9 cellular contexts compared by ENCODE assay signal in genomic region chr1:8314346-8315280, GRCh38. TPM values are rescaled to one million over a fixed set of nuclear protein-coding genes. Genes with fewer than 3 reads are reported as not detected.
A peak's percentile ranks its signal among the peaks of the same experiment; 100 is the strongest.
DNase-seq lines count a peak whose midpoint lies in the region; ATAC-seq, FAIRE-seq and TF ChIP-seq lines count a peak whose summit lies in the region.
"Had no signal": no experiment of that assay in that cellular context is flagged by ENCODE, and none has a peak within 500 bp of the region (broad histone marks: within the 10 kb centered on the region; RNA-seq: fewer than 3 reads in every experiment).

No MANE protein-coding gene starts in this region.

- no peak for ATAC-seq in HG03442 (IDR thresholded peaks at IDR 0.05; ENCODE audit: unreplicated experiment)

- TF ChIP-seq CTCF in lower leg skin (IDR thresholded peaks at IDR 0.05), result peak in 1 of 3 donors; percentile 49

- intact Hi-C loops in lower leg skin (cut with DNase I; ENCODE audit: low total_unique reads), result loop anchor here (5.0 to 10.0 kb wide), 3 partner anchors 70 to 337 kb away; no protein-coding TSS in a partner anchor

- no peak overlapping the region for H3K4me3 ChIP-seq in lower leg skin (ENCODE audit: low read depth, poor library complexity, severe bottlenecking)
- H3K4me3 ChIP-seq: skin epidermis had no signal

- whole genome bisulfite sequencing in lower leg skin, 2 donors, result 34 to 42% methylated on average over 21 of the region's 21 CpGs

- DNase-seq in A172 (ENCODE audit: low spot score) (peak; percentile 66), GM12892 (ENCODE audit: insufficient read length) (peak; percentile 48), NCI-H2171 treated with DMSO at 0.1 percent for 48 hours (lab: John Stamatoyannopoulos, UW) (peak; percentile 75), ecto neural progenitor cell (ENCODE audit: low spot score) (peak; percentile 81), lower leg skin (ENCODE audit: low spot score in 2 of 2) (peak; percentile 69 to 93)
- peak; percentile 43 to 48 for DNase-seq in activated CD4-positive, alpha-beta T cell treated with anti-CD3 and anti-CD28 coated beads for 4 hours
- DNase-seq in stimulated activated CD8-positive, alpha-beta memory T cell treated with anti-CD3 and anti-CD28 coated beads, Interleukin-7, amount 100 ng/mL, for 1 hour (ENCODE audit: low read depth in 2 of 2), result peak; percentile 9 to 15

- FAIRE-seq in GM12892 (lab: Jason Lieb, UNC), result peak; percentile 96

- TF ChIP-seq POLR2A in GM12892 (IDR thresholded peaks at IDR 0.05; ENCODE audit: low read depth, low read length) (no peak), lower leg skin (IDR thresholded peaks at IDR 0.05) (no peak)

RNA-seq across cellular contexts. Expression of gene SLC45A1, which starts 3.3 kb away (rescaled TPM):
- 0.74 and 4.3 TPM in 2 replicates for total RNA-seq in A172 (2014; rRNA removed; shearing (Covaris generic))
- not detected for polyA plus RNA-seq in GM12892 (2012; ENCODE audit: missing spikeins)
- 1 to 10 TPM in 3 of 4 donors, under 1 TPM in 1; 0.13 to 3.4 (median 1.4) TPM for total RNA-seq in lower leg skin

Comparison
In these comparisons a context has a peak if more than half of its experiments do, and no peak if none do; other contexts are left out.
1. DNase-seq: peak in every context shown above with its lines; median percentile 81 in ecto neural progenitor cell; 81 in lower leg skin; 75 in NCI-H2171 treated with DMSO at 0.1 percent for 48 hours; 66 in A172; 48 in GM12892; 46 in activated CD4-positive, alpha-beta T cell treated with anti-CD3 and anti-CD28 coated beads for 4 hours; 12 in stimulated activated CD8-positive, alpha-beta memory T cell treated with anti-CD3 and anti-CD28 coated beads, Interleukin-7, amount 100 ng/mL, for 1 hour.